In the genomic region with DNA sequence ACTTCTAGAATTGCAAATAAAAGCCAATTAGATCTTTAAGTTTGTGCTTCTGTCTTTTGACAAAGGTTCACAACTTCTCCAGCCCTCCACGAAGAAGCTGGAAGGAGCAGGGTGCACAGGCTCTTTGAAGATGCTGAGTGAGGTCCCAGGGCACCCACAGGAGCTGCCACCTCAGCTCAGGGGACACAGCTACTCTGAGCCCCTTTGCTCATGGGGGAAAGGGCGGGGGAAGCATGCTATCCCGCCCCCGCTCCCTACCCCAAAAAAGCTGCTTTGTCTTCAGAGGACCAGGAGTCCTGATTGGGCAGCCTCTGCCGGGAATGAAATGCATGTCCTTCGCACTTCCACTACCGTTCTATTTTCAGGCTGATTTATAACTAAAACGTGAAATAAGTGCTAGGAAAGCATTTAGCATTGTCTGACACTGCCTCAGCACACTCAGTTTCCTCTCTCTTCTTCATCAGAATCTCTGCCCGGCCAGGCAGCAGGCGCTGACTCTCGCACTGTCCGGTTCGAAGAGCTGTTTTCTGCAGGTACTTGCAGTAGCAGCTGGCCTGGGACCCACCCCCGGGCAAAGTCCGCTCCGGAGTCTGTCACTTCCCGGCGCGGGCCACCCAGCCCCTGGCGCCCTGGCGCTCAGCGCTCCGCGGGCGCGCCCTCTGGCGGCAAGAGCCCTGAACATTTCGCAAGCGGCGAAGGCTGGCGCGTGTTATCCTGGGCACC, we compare ENCODE assay signal across 8 cellular contexts. TPM values are rescaled to one million over a fixed set of nuclear protein-coding genes. Genes with fewer than 3 reads are reported as not detected.
DNase-seq lines count a peak whose midpoint lies in the region; ATAC-seq, FAIRE-seq and TF ChIP-seq lines count a peak whose summit lies in the region.

No MANE protein-coding gene starts in this region.

- no peaks in the 10 kb centered on the region for H3K9me3 ChIP-seq in kidney (ENCODE audit: control insufficient read depth in 1 of 2, low read length in 2 of 2)

- H3K27ac ChIP-seq in kidney (ENCODE audit: low read depth in 2 of 2, low read length in 2 of 2), result no peak overlapping the region

- FAIRE-seq in kidney (lab: Jason Lieb, UNC), result no peak

- H3K4me3 Mint-ChIP-seq in central memory CD8-positive, alpha-beta T cell, result no peak overlapping the region

- no peaks in the 10 kb centered on the region for H3K9me3 Mint-ChIP-seq in central memory CD8-positive, alpha-beta T cell

- intact Hi-C loops in kidney (cut with DNase I), result no loop called here

- H3K36me3 Mint-ChIP-seq in central memory CD8-positive, alpha-beta T cell (ENCODE audit: insufficient read depth), result no peaks in the 10 kb centered on the region

- no peaks in the 10 kb centered on the region for H3K36me3 ChIP-seq in kidney (ENCODE audit: control insufficient read depth in 1 of 2, insufficient read depth in 2 of 2, low read length in 2 of 2)

- peaks cover 5% of the 10 kb centered on the region for H3K4me1 Mint-ChIP-seq in central memory CD8-positive, alpha-beta T cell

- no peak overlapping the region for H3K9ac ChIP-seq in kidney (ENCODE audit: low read length in 2 of 2)

- peak; percentile 99 for ATAC-seq in GM18868 (IDR thresholded peaks at IDR 0.05; ENCODE audit: unreplicated experiment)
- peak; percentile 95 for ATAC-seq in HG03108 (IDR thresholded peaks at IDR 0.05; ENCODE audit: unreplicated experiment)
- peak; percentile 90 to 93 for ATAC-seq in activated CD4-positive, CD25-positive, alpha-beta regulatory T cell treated with anti-CD3 and anti-CD28 coated beads, Interleukin-2, amount 50 U/mL, for 24 hours
- peak; percentile 84 for ATAC-seq in central memory CD8-positive, alpha-beta T cell (replicated peaks; ENCODE audit: extremely low read depth, poor library complexity, severe bottlenecking)

- H3K27me3 Mint-ChIP-seq in central memory CD8-positive, alpha-beta T cell, result peaks cover 8% of the 10 kb centered on the region

- peak overlapping the region; percentile 40 to 61 for H3K4me3 ChIP-seq in kidney (ENCODE audit: low read length in 2 of 2)

- DNase-seq in AG08396 (ENCODE audit: low spot score) (peak; percentile 89), NCI-H2227 (lab: John Stamatoyannopoulos, UW; ENCODE audit: unreplicated experiment) (peak; percentile 82), kidney (peak; percentile 94)
- DNase-seq in central memory CD8-positive, alpha-beta T cell (ENCODE audit: low spot score in 2 of 2), result peak; percentile 60 to 72
- DNase-seq in stimulated activated CD4-positive, alpha-beta T cell treated with anti-CD3 and anti-CD28 coated beads, Interleukin-1b, Interleukin-23, amount 100 ng/mL, for 1 hour (ENCODE audit: low read depth in 2 of 2), result peak; percentile 44 to 74

- no peak overlapping the region for H3K27ac Mint-ChIP-seq in central memory CD8-positive, alpha-beta T cell (ENCODE audit: low read depth)

- H3K4me1 ChIP-seq in kidney (ENCODE audit: control insufficient read depth in 1 of 2, insufficient read depth in 1 of 2, low read depth in 1 of 2, low read length in 2 of 2), result peaks cover 6% of the 10 kb centered on the region in 2 donors

- TF ChIP-seq CTCF in kidney (IDR thresholded peaks at IDR 0.05; ENCODE audit: borderline replicate concordance, extremely low read depth, insufficient read depth), result peak; percentile 90

RNA-seq across cellular contexts. Expression of gene KLHL25, which starts 45.5 kb away (rescaled TPM):
- 8.4 TPM for total RNA-seq in kidney
- 5.3 TPM for polyA plus RNA-seq in kidney (ENCODE audit: insufficient read depth, low read depth, low replicate concordance)
